Comparison of ENCODE assay signal across 22 cellular contexts in the genomic region with DNA sequence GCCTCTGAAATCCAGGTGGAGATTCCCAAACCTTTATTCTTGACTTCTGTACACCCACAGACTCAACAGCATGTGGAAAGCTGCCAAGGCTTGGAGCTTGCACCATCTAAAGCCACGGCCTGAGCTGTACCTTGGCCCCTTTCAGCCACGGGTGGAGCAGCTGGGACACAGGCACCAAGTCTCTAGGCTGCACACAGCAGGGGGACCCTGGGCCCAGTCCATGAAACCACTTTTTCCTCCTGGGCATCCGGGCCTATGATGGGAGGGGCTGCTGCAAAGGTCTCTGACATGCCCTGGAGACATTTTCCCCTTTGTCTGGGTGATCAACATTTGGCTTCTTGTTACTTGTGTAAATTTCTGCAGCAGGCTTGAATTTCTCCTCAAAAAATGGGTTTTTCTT. TPM values are rescaled to one million over a fixed set of nuclear protein-coding genes. Genes with fewer than 3 reads are reported as not detected.
A peak's percentile ranks its signal among the peaks of the same experiment; 100 is the strongest.
DNase-seq lines count a peak whose midpoint lies in the region; TF ChIP-seq lines count a peak whose summit lies in the region.
"Had no signal": no experiment of that assay in that cellular context is flagged by ENCODE, and none has a peak within 500 bp of the region (broad histone marks: within the 10 kb centered on the region; RNA-seq: fewer than 3 reads in every experiment).

No MANE protein-coding gene starts in this region.

- 85% methylated on average over 3 of the region's 3 CpGs for WGBS in hepatocyte (ENCODE audit: low lambda C conversion rate, missing lambda C conversion rate)
- WGBS in mesendoderm (ENCODE audit: extremely low coverage, insufficient coverage, low lambda C conversion rate): no CpG with 5 or more reads among the region's 3 CpGs
- WGBS in stomach, 5 donors: 43 to 69% (median 54%) methylated on average over 3 of the region's 3 CpGs

- DNase-seq in hepatocyte (ENCODE audit: low spot score) (peak; percentile 8), mesendoderm (no peak), SIG-M5 treated with dmso at 0.1 percent for 504 hours (lab: John Stamatoyannopoulos, UW; ENCODE audit: unreplicated experiment) (no peak), stomach (no peak), left ventricle myocardium inferior (no peak)
- DNase-seq: 8988T; ACHN; BE2C; C1 segment of cervical spinal cord; CD4-positive, alpha-beta memory T cell; CD4-positive, CD25-positive, alpha-beta regulatory T cell; CD8-positive, alpha-beta memory T cell; COR-L47; DMS 273 treated with DMSO at 0.1 percent for 48 hours; DMS153; DMS53; DMS79; DND-41; EL; GDM1 had no signal

- no peaks in the 10 kb centered on the region for H3K27me3 ChIP-seq in hepatocyte
- H3K27me3 ChIP-seq in mesendoderm (ENCODE audit: insufficient read depth, low read length, poor library complexity): no peaks in the 10 kb centered on the region
- H3K27me3 ChIP-seq in stomach: peaks cover 0 to under 1% (median 0%) of the 10 kb centered on the region in 3 donors
- H3K27me3 ChIP-seq in left ventricle myocardium inferior (ENCODE audit: low read depth): no peaks in the 10 kb centered on the region
- H3K27me3 ChIP-seq: BE2C, BLaER1 had no signal

- no peak overlapping the region for H3K18ac ChIP-seq in mesendoderm (ENCODE audit: low read length)

- H3K4me3 ChIP-seq in hepatocyte (no peak overlapping the region), mesendoderm (ENCODE audit: low read length) (no peak overlapping the region), stomach (no peak overlapping the region), left ventricle myocardium inferior (no peak overlapping the region)
- H3K4me3 ChIP-seq: BLaER1, GM12878 had no signal

- H2BK120ac ChIP-seq in mesendoderm (ENCODE audit: low read depth, low read length): no peak overlapping the region

- H4K8ac ChIP-seq in mesendoderm (ENCODE audit: low read depth, low read length): no peak overlapping the region

- TF ChIP-seq CTCF in hepatocyte (IDR thresholded peaks at IDR 0.05; ENCODE audit: poor library complexity) (no peak), stomach (IDR thresholded peaks at IDR 0.05) (no peak), left ventricle myocardium inferior (IDR thresholded peaks at IDR 0.05; ENCODE audit: borderline replicate concordance) (no peak)

- H3K27ac ChIP-seq in hepatocyte (no peak overlapping the region), mesendoderm (ENCODE audit: low read depth, low read length) (no peak overlapping the region), stomach (no peak overlapping the region), left ventricle myocardium inferior (replicated peaks) (no peak overlapping the region)
- H3K27ac ChIP-seq: BLaER1 had no signal

- TF ChIP-seq EP300 in stomach (IDR thresholded peaks at IDR 0.05): no peak

- intact Hi-C loops in stomach (cut with DNase I; ENCODE audit: low total_unique reads) (no loop called here), left ventricle myocardium inferior (cut with micrococcal nuclease) (no loop called here)

- H3K36me3 ChIP-seq in hepatocyte (replicated peaks; ENCODE audit: insufficient read depth, low read depth): no peaks in the 10 kb centered on the region
- H3K36me3 ChIP-seq in mesendoderm (ENCODE audit: control insufficient read depth, insufficient read depth, low read length): no peaks in the 10 kb centered on the region
- no peaks in the 10 kb centered on the region for H3K36me3 ChIP-seq in stomach
- no peaks in the 10 kb centered on the region for H3K36me3 ChIP-seq in left ventricle myocardium inferior
- H3K36me3 ChIP-seq: BE2C, BLaER1 had no signal

- H3K9me3 ChIP-seq in hepatocyte (ENCODE audit: low read depth) (peaks cover 4% of the 10 kb centered on the region), stomach (no peaks in the 10 kb centered on the region), left ventricle myocardium inferior (replicated peaks) (peaks cover 4% of the 10 kb centered on the region)
- H3K9me3 ChIP-seq: BE2C had no signal

- no peak overlapping the region for H2BK15ac ChIP-seq in mesendoderm (replicated peaks; ENCODE audit: low read depth)

- no peak overlapping the region for H3K4ac ChIP-seq in mesendoderm (ENCODE audit: low read depth, low read length)

- H4K20me1 ChIP-seq in hepatocyte (ENCODE audit: insufficient read depth, poor library complexity, severe bottlenecking): no peaks in the 10 kb centered on the region
- H4K20me1 ChIP-seq: BLaER1 had no signal

- H2AFZ ChIP-seq in hepatocyte: no peak overlapping the region

- H3K9ac ChIP-seq in mesendoderm (ENCODE audit: low read length): no peak overlapping the region
- H3K9ac ChIP-seq: BLaER1 had no signal

- H3K9me2 ChIP-seq in hepatocyte (replicated peaks; ENCODE audit: insufficient read depth): no peaks in the 10 kb centered on the region

- H3K23ac ChIP-seq in mesendoderm (ENCODE audit: low read length): no peak overlapping the region

- peak overlapping the region; percentile 15 for H3K56ac ChIP-seq in mesendoderm (ENCODE audit: low read length)

- H2AK5ac ChIP-seq in mesendoderm (ENCODE audit: low read length): no peak overlapping the region

- no peaks in the 10 kb centered on the region for H3K79me2 ChIP-seq in hepatocyte
- H3K79me2 ChIP-seq in mesendoderm (ENCODE audit: control insufficient read depth, insufficient read depth, low read length): no peaks in the 10 kb centered on the region

- H2BK5ac ChIP-seq in mesendoderm (ENCODE audit: low read length): no peak overlapping the region

- H4K5ac ChIP-seq in mesendoderm (ENCODE audit: low read length): no peak overlapping the region

- no peak for TF ChIP-seq POLR2A in stomach (IDR thresholded peaks at IDR 0.05)

- no peaks in the 10 kb centered on the region for H3K79me1 ChIP-seq in mesendoderm (ENCODE audit: low read length)

- H3K4me2 ChIP-seq in hepatocyte: no peak overlapping the region
- H3K4me2 ChIP-seq in mesendoderm (ENCODE audit: low read length): no peak overlapping the region
- H3K4me2 ChIP-seq: BLaER1 had no signal

- H3K4me1 ChIP-seq in hepatocyte (ENCODE audit: insufficient read depth) (no peaks in the 10 kb centered on the region), mesendoderm (ENCODE audit: control insufficient read depth, low read depth, low read length) (no peaks in the 10 kb centered on the region), stomach (no peaks in the 10 kb centered on the region), left ventricle myocardium inferior (no peaks in the 10 kb centered on the region)
- H3K4me1 ChIP-seq: BE2C had no signal

RNA-seq across cellular contexts. Expression of a gene that starts 32.0 kb away (rescaled TPM):
- total RNA-seq in hepatocyte: 1.3 and 1.4 TPM in 2 replicates
- polyA plus RNA-seq in hepatocyte: not detected in 2 replicates
- 4.5 TPM for polyA plus RNA-seq in mesendoderm (2013, experiment 1 of 2)
- polyA plus RNA-seq in mesendoderm (2013, experiment 2 of 2): 4.9 TPM
- 1 to 10 TPM in 1 of 5 donors, under 1 TPM in 1, not detected in 3; 0.92 to 3.2 TPM for total RNA-seq in stomach
- polyA plus RNA-seq in stomach: 1 to 10 TPM in 1 of 3 donors, under 1 TPM in 2; 0.28 to 1.7 (median 0.92) TPM
- 0.22 TPM for total RNA-seq in left ventricle myocardium inferior
